Comparison of ENCODE assay signal across 1 cellular context in genomic region chr2:120788349-120788700, GRCh38.
TF ChIP-seq lines count a peak whose summit lies in the region.

No MANE protein-coding gene starts in this region.

TF ChIP-seq in GM23338, 12 proteins besides CTCF, POLR2A, EP300 and RAD21 (continued from another document):
- no peak for TF ChIP-seq ZNF462 (CRISPR knock-in tag; IDR thresholded peaks at IDR 0.05)
- no peak for TF ChIP-seq EZH2 (IDR thresholded peaks at IDR 0.05; ENCODE audit: low read depth, unreplicated experiment)
- no peak for TF ChIP-seq EZH2phosphoT487 (IDR thresholded peaks at IDR 0.05; ENCODE audit: unreplicated experiment)
- TF ChIP-seq REST (IDR thresholded peaks at IDR 0.05; ENCODE audit: unreplicated experiment) = no peak
- TF ChIP-seq CREB1 (CRISPR knock-in tag; IDR thresholded peaks at IDR 0.05; ENCODE audit: low read depth) = no peak
- TF ChIP-seq NANOG (IDR thresholded peaks at IDR 0.05; ENCODE audit: borderline replicate concordance) = no peak
- TF ChIP-seq ZNF331 (CRISPR knock-in tag; IDR thresholded peaks at IDR 0.05; ENCODE audit: low read depth) = no peak
- no peak for TF ChIP-seq JUNB (IDR thresholded peaks at IDR 0.05; ENCODE audit: unreplicated experiment)
- TF ChIP-seq STAT1 (IDR thresholded peaks at IDR 0.05; ENCODE audit: unreplicated experiment) = no peak
TF ChIP-seq in GM23338: peak in this region for 0.
